In the genomic region with DNA sequence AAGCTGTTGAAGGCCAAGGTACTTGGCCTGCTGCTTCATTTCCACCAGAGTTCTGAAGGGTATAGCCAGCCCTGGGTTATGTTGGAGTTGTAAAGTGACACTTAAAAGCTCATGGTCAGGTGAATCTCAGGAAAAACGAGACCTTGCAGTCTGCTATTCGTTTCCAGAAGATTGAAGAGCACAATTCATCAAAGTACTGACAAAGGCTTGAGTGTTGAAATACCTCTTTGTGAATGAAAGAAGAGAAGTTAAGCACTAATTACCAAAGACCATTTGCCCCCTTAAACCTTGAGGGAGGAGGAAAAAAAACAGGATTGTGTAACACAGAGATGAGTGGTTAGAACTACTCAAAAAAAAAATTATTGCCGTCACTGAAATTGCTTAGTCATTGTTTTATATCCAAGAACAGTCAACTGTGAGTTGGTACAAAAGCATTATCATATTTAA, we compare ENCODE assay signal across 1 cellular context.
TF ChIP-seq lines count a peak whose summit lies in the region.

No MANE protein-coding gene starts in this region.

TF ChIP-seq in HCT116, 20 proteins besides CTCF, POLR2A, EP300 and RAD21 (continued from another document):
- TF ChIP-seq, protein P1, sequence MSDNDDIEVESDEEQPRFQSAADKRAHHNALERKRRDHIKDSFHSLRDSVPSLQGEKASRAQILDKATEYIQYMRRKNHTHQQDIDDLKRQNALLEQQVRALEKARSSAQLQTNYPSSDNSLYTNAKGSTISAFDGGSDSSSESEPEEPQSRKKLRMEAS (IDR thresholded peaks at IDR 0.05) = no peak
- TF ChIP-seq EZH2phosphoT487 (IDR thresholded peaks at IDR 0.05; ENCODE audit: borderline replicate concordance) = no peak
- TF ChIP-seq ZNF274 (IDR thresholded peaks at IDR 0.05; ENCODE audit: low read depth, low read length) = no peak
